In genomic region chr21:38303300-38303699, GRCh38 we compare ENCODE assay signal across 11 cellular contexts. TPM values are rescaled to one million over a fixed set of nuclear protein-coding genes. Genes with fewer than 3 reads are reported as not detected.
DNase-seq lines count a peak whose midpoint lies in the region; ATAC-seq and TF ChIP-seq lines count a peak whose summit lies in the region.
"Had no signal": no experiment of that assay in that cellular context is flagged by ENCODE, and none has a peak within 500 bp of the region (broad histone marks: within the 10 kb centered on the region; RNA-seq: fewer than 3 reads in every experiment).

No MANE protein-coding gene starts in this region.

- WGBS in lung, 2 donors = 68 to 85% methylated on average over 3 of the region's 3 CpGs

- H3K9me3 ChIP-seq in lung (ENCODE audit: control insufficient read depth in 2 of 2, insufficient read depth in 1 of 2, low read length in 1 of 2) = no peaks in the 10 kb centered on the region
- H3K9me3 ChIP-seq: ovary had no signal

- H3K27me3 ChIP-seq in lung (ENCODE audit: control insufficient read depth, insufficient read depth) = no peaks in the 10 kb centered on the region
- H3K27me3 ChIP-seq: ovary had no signal

- ATAC-seq in lung (ENCODE audit: insufficient read depth, low FRiP score) (peak; percentile 74), left lobe of liver (no peak)

- TF ChIP-seq CTCF in coronary artery (IDR thresholded peaks at IDR 0.05) (no peak), lung (IDR thresholded peaks at IDR 0.05; ENCODE audit: control extremely low read depth, extremely low read depth) (no peak)

- H3K4me1 ChIP-seq in lung (ENCODE audit: control insufficient read depth in 2 of 2, insufficient read depth in 2 of 2, low read length in 2 of 2) = peaks cover 0 to 8% of the 10 kb centered on the region in 2 donors

- peaks cover 0 to 4% of the 10 kb centered on the region in 2 donors for H3K36me3 ChIP-seq in lung (ENCODE audit: control insufficient read depth in 2 of 2, insufficient read depth in 2 of 2, low read length in 2 of 2)
- H3K36me3 ChIP-seq: ovary had no signal

- DNase-seq in A172 (ENCODE audit: low spot score) = peak; percentile 94
- DNase-seq in LHCN-M2 (ENCODE audit: low read depth) = peak; percentile 99
- peak; percentile 81 for DNase-seq in coronary artery (ENCODE audit: low spot score)
- DNase-seq in lung (ENCODE audit: low spot score) = no peak
- DNase-seq in NCI-H345 treated with DMSO at 0.1 percent for 48 hours (lab: John Stamatoyannopoulos, UW; ENCODE audit: unreplicated experiment) = no peak
- no peak for DNase-seq in left lobe of liver (ENCODE audit: low spot score)
- no peak for DNase-seq in SK-N-DZ (ENCODE audit: low spot score)
- no peak for DNase-seq in NCI-H524 (lab: John Stamatoyannopoulos, UW)
- DNase-seq: GDM1, NCI-H1417 treated with DMSO at 0.1 percent for 48 hours, ovary had no signal

- no peak overlapping the region for H3K4me3 ChIP-seq in coronary artery
- no peak overlapping the region for H3K4me3 ChIP-seq in lung
- H3K4me3 ChIP-seq: ovary had no signal

- peak overlapping the region in 1 of 2 donors; percentile 49 for H3K27ac ChIP-seq in coronary artery
- no peak overlapping the region for H3K27ac ChIP-seq in lung (ENCODE audit: low read depth in 1 of 2, low read length in 1 of 2)
- H3K27ac ChIP-seq: ovary had no signal

RNA-seq across cellular contexts. Expression of gene KCNJ15, which starts 46.5 kb away (rescaled TPM):
- total RNA-seq in A172 (2014; rRNA removed; shearing (Covaris generic)) = 0.16 TPM in 1 of 2 replicates, not detected in the other
- total RNA-seq in LHCN-M2 (2014; rRNA removed) = 19.2 and 19.8 TPM in 2 replicates
- 10.5 TPM for polyA plus RNA-seq in LHCN-M2 (2012)
- total RNA-seq in lung = 10 to 100 TPM; 76.4 to 79.1 TPM
- 10 to 100 TPM; 28.2 to 46.7 TPM for polyA plus RNA-seq in lung
- total RNA-seq in left lobe of liver = 1.8 TPM
- polyA plus RNA-seq in SK-N-DZ (2014; cell fraction: cytosol; rRNA removed) = 0.24 and 0.31 TPM in 2 replicates
- polyA plus RNA-seq in SK-N-DZ (2014; cell fraction: nucleus; rRNA removed) = 0.22 and 1.7 TPM in 2 replicates

Comparison
In these comparisons a context has a peak if more than half of its experiments do, and no peak if none do; other contexts are left out.
1. DNase-seq: peak in A172 (single experiment), LHCN-M2 (single experiment) and coronary artery (single experiment); none in lung (single experiment), NCI-H345 treated with DMSO at 0.1 percent for 48 hours (single experiment), left lobe of liver (single experiment), SK-N-DZ (single experiment) and NCI-H524 (0 of 2).